In the genomic region with DNA sequence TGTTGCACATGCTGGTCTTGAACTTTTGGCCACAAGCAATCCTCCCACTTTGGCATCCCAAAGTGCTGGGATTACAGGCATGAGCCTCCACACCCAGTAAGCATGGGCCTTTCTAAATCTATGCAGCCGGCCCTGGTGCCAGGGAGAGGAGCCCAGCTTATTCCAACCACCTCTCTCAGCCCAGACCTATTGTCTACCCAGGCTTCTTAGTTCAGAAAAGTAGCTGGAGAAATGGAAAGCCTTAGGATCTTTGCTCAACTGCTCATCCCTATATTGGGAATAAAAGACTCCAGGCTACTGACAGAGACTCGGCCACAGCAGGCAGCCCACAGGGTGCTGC, we compare ENCODE assay signal across 1 cellular context.
TF ChIP-seq lines count a peak whose summit lies in the region.

No MANE protein-coding gene starts in this region.

TF ChIP-seq in GM23338, 12 proteins besides CTCF, POLR2A, EP300 and RAD21:
- TF ChIP-seq, protein P1, sequence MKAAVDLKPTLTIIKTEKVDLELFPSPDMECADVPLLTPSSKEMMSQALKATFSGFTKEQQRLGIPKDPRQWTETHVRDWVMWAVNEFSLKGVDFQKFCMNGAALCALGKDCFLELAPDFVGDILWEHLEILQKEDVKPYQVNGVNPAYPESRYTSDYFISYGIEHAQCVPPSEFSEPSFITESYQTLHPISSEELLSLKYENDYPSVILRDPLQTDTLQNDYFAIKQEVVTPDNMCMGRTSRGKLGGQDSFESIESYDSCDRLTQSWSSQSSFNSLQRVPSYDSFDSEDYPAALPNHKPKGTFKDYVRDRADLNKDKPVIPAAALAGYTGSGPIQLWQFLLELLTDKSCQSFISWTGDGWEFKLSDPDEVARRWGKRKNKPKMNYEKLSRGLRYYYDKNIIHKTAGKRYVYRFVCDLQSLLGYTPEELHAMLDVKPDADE (IDR thresholded peaks at IDR 0.05), result no peak
- TF ChIP-seq ZNF331 (CRISPR knock-in tag; IDR thresholded peaks at IDR 0.05; ENCODE audit: low read depth) (no peak), CREB1 (CRISPR knock-in tag; IDR thresholded peaks at IDR 0.05; ENCODE audit: low read depth) (no peak), EZH2 (IDR thresholded peaks at IDR 0.05; ENCODE audit: low read depth, unreplicated experiment) (no peak), NANOG (IDR thresholded peaks at IDR 0.05; ENCODE audit: borderline replicate concordance) (no peak), EZH2phosphoT487 (IDR thresholded peaks at IDR 0.05; ENCODE audit: unreplicated experiment) (no peak), POLR2AphosphoS5 (IDR thresholded peaks at IDR 0.05; ENCODE audit: low read depth) (no peak), ZNF114 (CRISPR knock-in tag; IDR thresholded peaks at IDR 0.05) (no peak), STAT1 (IDR thresholded peaks at IDR 0.05; ENCODE audit: unreplicated experiment) (no peak), JUNB (IDR thresholded peaks at IDR 0.05; ENCODE audit: unreplicated experiment) (no peak)
- TF ChIP-seq, protein P2, sequence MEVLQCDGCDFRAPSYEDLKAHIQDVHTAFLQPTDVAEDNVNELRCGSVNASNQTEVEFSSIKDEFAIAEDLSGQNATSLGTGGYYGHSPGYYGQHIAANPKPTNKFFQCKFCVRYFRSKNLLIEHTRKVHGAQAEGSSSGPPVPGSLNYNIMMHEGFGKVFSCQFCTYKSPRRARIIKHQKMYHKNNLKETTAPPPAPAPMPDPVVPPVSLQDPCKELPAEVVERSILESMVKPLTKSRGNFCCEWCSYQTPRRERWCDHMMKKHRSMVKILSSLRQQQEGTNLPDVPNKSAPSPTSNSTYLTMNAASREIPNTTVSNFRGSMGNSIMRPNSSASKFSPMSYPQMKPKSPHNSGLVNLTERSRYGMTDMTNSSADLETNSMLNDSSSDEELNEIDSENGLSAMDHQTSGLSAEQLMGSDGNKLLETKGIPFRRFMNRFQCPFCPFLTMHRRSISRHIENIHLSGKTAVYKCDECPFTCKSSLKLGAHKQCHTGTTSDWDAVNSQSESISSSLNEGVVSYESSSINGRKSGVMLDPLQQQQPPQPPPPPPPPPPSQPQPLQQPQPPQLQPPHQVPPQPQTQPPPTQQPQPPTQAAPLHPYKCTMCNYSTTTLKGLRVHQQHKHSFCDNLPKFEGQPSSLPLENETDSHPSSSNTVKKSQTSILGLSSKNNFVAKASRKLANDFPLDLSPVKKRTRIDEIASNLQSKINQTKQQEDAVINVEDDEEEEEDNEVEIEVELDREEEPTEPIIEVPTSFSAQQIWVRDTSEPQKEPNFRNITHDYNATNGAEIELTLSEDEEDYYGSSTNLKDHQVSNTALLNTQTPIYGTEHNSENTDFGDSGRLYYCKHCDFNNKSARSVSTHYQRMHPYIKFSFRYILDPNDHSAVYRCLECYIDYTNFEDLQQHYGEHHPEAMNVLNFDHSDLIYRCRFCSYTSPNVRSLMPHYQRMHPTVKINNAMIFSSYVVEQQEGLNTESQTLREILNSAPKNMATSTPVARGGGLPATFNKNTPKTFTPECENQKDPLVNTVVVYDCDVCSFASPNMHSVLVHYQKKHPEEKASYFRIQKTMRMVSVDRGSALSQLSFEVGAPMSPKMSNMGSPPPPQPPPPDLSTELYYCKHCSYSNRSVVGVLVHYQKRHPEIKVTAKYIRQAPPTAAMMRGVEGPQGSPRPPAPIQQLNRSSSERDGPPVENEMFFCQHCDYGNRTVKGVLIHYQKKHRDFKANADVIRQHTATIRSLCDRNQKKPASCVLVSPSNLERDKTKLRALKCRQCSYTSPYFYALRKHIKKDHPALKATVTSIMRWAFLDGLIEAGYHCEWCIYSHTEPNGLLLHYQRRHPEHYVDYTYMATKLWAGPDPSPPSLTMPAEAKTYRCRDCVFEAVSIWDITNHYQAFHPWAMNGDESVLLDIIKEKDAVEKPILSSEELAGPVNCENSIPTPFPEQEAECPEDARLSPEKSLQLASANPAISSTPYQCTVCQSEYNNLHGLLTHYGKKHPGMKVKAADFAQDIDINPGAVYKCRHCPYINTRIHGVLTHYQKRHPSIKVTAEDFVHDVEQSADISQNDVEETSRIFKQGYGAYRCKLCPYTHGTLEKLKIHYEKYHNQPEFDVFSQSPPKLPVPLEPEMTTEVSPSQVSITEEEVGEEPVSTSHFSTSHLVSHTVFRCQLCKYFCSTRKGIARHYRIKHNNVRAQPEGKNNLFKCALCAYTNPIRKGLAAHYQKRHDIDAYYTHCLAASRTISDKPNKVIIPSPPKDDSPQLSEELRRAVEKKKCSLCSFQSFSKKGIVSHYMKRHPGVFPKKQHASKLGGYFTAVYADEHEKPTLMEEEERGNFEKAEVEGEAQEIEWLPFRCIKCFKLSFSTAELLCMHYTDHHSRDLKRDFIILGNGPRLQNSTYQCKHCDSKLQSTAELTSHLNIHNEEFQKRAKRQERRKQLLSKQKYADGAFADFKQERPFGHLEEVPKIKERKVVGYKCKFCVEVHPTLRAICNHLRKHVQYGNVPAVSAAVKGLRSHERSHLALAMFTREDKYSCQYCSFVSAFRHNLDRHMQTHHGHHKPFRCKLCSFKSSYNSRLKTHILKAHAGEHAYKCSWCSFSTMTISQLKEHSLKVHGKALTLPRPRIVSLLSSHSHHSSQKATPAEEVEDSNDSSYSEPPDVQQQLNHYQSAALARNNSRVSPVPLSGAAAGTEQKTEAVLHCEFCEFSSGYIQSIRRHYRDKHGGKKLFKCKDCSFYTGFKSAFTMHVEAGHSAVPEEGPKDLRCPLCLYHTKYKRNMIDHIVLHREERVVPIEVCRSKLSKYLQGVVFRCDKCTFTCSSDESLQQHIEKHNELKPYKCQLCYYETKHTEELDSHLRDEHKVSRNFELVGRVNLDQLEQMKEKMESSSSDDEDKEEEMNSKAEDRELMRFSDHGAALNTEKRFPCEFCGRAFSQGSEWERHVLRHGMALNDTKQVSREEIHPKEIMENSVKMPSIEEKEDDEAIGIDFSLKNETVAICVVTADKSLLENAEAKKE (CRISPR knock-in tag; IDR thresholded peaks at IDR 0.05), result no peak
- TF ChIP-seq, protein P3, sequence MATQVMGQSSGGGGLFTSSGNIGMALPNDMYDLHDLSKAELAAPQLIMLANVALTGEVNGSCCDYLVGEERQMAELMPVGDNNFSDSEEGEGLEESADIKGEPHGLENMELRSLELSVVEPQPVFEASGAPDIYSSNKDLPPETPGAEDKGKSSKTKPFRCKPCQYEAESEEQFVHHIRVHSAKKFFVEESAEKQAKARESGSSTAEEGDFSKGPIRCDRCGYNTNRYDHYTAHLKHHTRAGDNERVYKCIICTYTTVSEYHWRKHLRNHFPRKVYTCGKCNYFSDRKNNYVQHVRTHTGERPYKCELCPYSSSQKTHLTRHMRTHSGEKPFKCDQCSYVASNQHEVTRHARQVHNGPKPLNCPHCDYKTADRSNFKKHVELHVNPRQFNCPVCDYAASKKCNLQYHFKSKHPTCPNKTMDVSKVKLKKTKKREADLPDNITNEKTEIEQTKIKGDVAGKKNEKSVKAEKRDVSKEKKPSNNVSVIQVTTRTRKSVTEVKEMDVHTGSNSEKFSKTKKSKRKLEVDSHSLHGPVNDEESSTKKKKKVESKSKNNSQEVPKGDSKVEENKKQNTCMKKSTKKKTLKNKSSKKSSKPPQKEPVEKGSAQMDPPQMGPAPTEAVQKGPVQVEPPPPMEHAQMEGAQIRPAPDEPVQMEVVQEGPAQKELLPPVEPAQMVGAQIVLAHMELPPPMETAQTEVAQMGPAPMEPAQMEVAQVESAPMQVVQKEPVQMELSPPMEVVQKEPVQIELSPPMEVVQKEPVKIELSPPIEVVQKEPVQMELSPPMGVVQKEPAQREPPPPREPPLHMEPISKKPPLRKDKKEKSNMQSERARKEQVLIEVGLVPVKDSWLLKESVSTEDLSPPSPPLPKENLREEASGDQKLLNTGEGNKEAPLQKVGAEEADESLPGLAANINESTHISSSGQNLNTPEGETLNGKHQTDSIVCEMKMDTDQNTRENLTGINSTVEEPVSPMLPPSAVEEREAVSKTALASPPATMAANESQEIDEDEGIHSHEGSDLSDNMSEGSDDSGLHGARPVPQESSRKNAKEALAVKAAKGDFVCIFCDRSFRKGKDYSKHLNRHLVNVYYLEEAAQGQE (IDR thresholded peaks at IDR 0.05; ENCODE audit: unreplicated experiment), result no peak
